13 cellular contexts compared by ENCODE assay signal in the genomic region with DNA sequence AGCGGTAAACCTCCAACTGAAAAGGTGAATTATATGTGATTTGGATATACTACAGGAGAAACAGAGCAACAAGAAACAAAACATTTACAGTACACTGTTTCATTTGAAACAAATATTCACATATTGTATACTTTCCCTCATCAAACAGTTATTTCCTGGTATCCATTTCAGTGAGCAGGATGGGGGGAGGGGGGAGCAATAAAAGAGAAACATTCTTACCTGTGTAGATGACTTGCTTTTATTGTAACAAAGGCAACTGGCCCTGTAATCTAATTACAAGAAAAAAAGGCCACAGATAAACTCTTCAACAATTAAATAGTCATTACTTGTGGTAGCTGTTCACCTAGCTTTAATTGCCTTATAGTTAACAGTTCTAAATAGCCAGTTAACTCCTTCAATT. TPM values are rescaled to one million over a fixed set of nuclear protein-coding genes. Genes with fewer than 3 reads are reported as not detected.
A peak's percentile ranks its signal among the peaks of the same experiment; 100 is the strongest.
DNase-seq lines count a peak whose midpoint lies in the region; ATAC-seq and TF ChIP-seq lines count a peak whose summit lies in the region.
"Had no signal": no experiment of that assay in that cellular context is flagged by ENCODE, and none has a peak within 500 bp of the region (broad histone marks: within the 10 kb centered on the region; RNA-seq: fewer than 3 reads in every experiment).

No MANE protein-coding gene starts in this region.

- no peak for ATAC-seq in activated CD8-positive, alpha-beta memory T cell treated with anti-CD3 and anti-CD28 coated beads, Interleukin-2, amount 10 ng/mL, durations not matched to agents 7 days and 5 days
- no peak for ATAC-seq in PC-3
- ATAC-seq in HG03457 (IDR thresholded peaks at IDR 0.05; ENCODE audit: unreplicated experiment) = no peak
- ATAC-seq in HG03378 (IDR thresholded peaks at IDR 0.05; ENCODE audit: unreplicated experiment) = no peak
- ATAC-seq: mucosa of descending colon, upper lobe of right lung had no signal

- 92% methylated on average over 1 of the region's 1 CpG for WGBS in esophagus muscularis mucosa
- 53 to 61% methylated on average over 1 of the region's 1 CpG for WGBS in testis, 2 donors
- WGBS in spleen, 5 donors = 91 to 98% (median 96%) methylated on average over 1 of the region's 1 CpG

- H3K4me1 ChIP-seq in PC-3 (ENCODE audit: insufficient read depth, low read length) = peaks cover 26% of the 10 kb centered on the region
- peaks cover 28 to 50% (median 37%) of the 10 kb centered on the region in 4 donors for H3K4me1 ChIP-seq in esophagus muscularis mucosa
- peaks cover 54% of the 10 kb centered on the region for H3K4me1 ChIP-seq in testis
- peaks cover 5 to 33% (median 14%) of the 10 kb centered on the region in 6 donors for H3K4me1 ChIP-seq in spleen

- peaks cover 23% of the 10 kb centered on the region for H3K79me2 ChIP-seq in PC-3 (ENCODE audit: low read length)

- peak overlapping the region; percentile 84 for H3K27ac Mint-ChIP-seq in activated CD8-positive, alpha-beta memory T cell treated with anti-CD3 and anti-CD28 coated beads, Interleukin-2, amount 10 ng/mL, durations not matched to agents 7 days and 5 days

- peak overlapping the region; percentile 55 for H2AFZ ChIP-seq in PC-3 (ENCODE audit: low read length)

- POLR2A ChIA-PET in PC-3 (lab: Charles Lee; ENCODE audit: unreplicated experiment) = interaction anchor here (0.7 kb wide), 1 partner anchor 133 kb away, joined by 4 read pairs; no protein-coding TSS in a partner anchor

- no peaks in the 10 kb centered on the region for H3K27me3 Mint-ChIP-seq in activated CD8-positive, alpha-beta memory T cell treated with anti-CD3 and anti-CD28 coated beads, Interleukin-2, amount 10 ng/mL, durations not matched to agents 7 days and 5 days

- no peak for TF ChIP-seq CTCF in PC-3 (conservative IDR thresholded peaks at IDR 0.05; ENCODE audit: low read depth, low read length)
- no peak for TF ChIP-seq CTCF in esophagus muscularis mucosa (IDR thresholded peaks at IDR 0.05)
- TF ChIP-seq CTCF in testis (IDR thresholded peaks at IDR 0.05) = no peak
- no peak for TF ChIP-seq CTCF in spleen (IDR thresholded peaks at IDR 0.05 in 8 of 11, conservative IDR thresholded peaks at IDR 0.05 in 3 of 11)

- DNase-seq in activated CD8-positive, alpha-beta memory T cell treated with anti-CD3 and anti-CD28 coated beads, Interleukin-2, amount 10 ng/mL, durations not matched to agents 7 days and 5 days = no peak
- DNase-seq in activated CD8-positive, alpha-beta memory T cell treated with anti-CD3 and anti-CD28 coated beads, Interleukin-2, amount 50 U/mL, for 4 hours = no peak
- peak; percentile 43 for DNase-seq in PC-3
- no peak for DNase-seq in esophagus muscularis mucosa (ENCODE audit: extremely low spot score)
- no peak for DNase-seq in testis
- DNase-seq in spleen = no peak
- DNase-seq: cerebellar nuclear complex, EL, esophagus squamous epithelium, upper lobe of right lung had no signal

- BruUV-seq in PC-3 (replicated peaks; lab: Mats Ljungman, UMichigan) = no TSS peak

- H3K27ac ChIP-seq in PC-3 (ENCODE audit: low read length) = peak overlapping the region; percentile 12; the same call in 1 of the 2 replicates
- H3K27ac ChIP-seq in esophagus muscularis mucosa (replicated peaks in 1 of 4) = peak overlapping the region; percentile 94 to 100 (median 100)
- peak overlapping the region; percentile 64 to 100 for H3K27ac ChIP-seq in testis
- peak overlapping the region in 3 of 8 donors; percentile 8 to 100 (median 34) for H3K27ac ChIP-seq in spleen
- H3K27ac ChIP-seq: upper lobe of right lung had no signal

- H3K9me3 Mint-ChIP-seq in activated CD8-positive, alpha-beta memory T cell treated with anti-CD3 and anti-CD28 coated beads, Interleukin-2, amount 10 ng/mL, durations not matched to agents 7 days and 5 days (ENCODE audit: low read depth) = no peaks in the 10 kb centered on the region

- H3K9me2 ChIP-seq in PC-3 (replicated peaks; ENCODE audit: low read length) = no peaks in the 10 kb centered on the region

- H3K36me3 ChIP-seq in PC-3 (ENCODE audit: low read depth, low read length) = no peaks in the 10 kb centered on the region
- H3K36me3 ChIP-seq in esophagus muscularis mucosa = no peaks in the 10 kb centered on the region
- H3K36me3 ChIP-seq in testis (ENCODE audit: low read depth, missing control alignments) = no peaks in the 10 kb centered on the region
- H3K36me3 ChIP-seq in spleen = no peaks in the 10 kb centered on the region
- H3K36me3 ChIP-seq: esophagus squamous epithelium, upper lobe of right lung had no signal

- peak overlapping the region; percentile 23; the same call in 1 of the 2 replicates for H3K9ac ChIP-seq in PC-3 (ENCODE audit: low read length)

- H3K4me3 Mint-ChIP-seq in activated CD8-positive, alpha-beta memory T cell treated with anti-CD3 and anti-CD28 coated beads, Interleukin-2, amount 10 ng/mL, durations not matched to agents 7 days and 5 days = peak overlapping the region; percentile 33

- peak overlapping the region; percentile 70 for H3K4me2 ChIP-seq in PC-3 (ENCODE audit: low read length)

- peaks cover 33% of the 10 kb centered on the region for H3K4me1 Mint-ChIP-seq in activated CD8-positive, alpha-beta memory T cell treated with anti-CD3 and anti-CD28 coated beads, Interleukin-2, amount 10 ng/mL, durations not matched to agents 7 days and 5 days

- TF ChIP-seq POLR2A in esophagus muscularis mucosa (IDR thresholded peaks at IDR 0.05; ENCODE audit: low read depth) (no peak), testis (IDR thresholded peaks at IDR 0.05) (no peak), spleen (IDR thresholded peaks at IDR 0.05) (no peak)

- TF ChIP-seq EP300 in esophagus muscularis mucosa (IDR thresholded peaks at IDR 0.05) = no peak

- no peaks in the 10 kb centered on the region for H3K27me3 ChIP-seq in PC-3 (ENCODE audit: low read length)
- H3K27me3 ChIP-seq in esophagus muscularis mucosa = no peaks in the 10 kb centered on the region
- no peaks in the 10 kb centered on the region for H3K27me3 ChIP-seq in testis
- no peaks in the 10 kb centered on the region for H3K27me3 ChIP-seq in spleen (replicated peaks in 1 of 7)
- H3K27me3 ChIP-seq: esophagus squamous epithelium, upper lobe of right lung had no signal

- H3K4me3 ChIP-seq in PC-3 (ENCODE audit: low read length) (peak overlapping the region; percentile 31; the same call in 1 of the 2 replicates), esophagus muscularis mucosa (no peak overlapping the region), testis (no peak overlapping the region), spleen (no peak overlapping the region)
- H3K4me3 ChIP-seq: esophagus squamous epithelium, mucosa of descending colon, upper lobe of right lung had no signal

- peaks cover 4% of the 10 kb centered on the region for H3K36me3 Mint-ChIP-seq in activated CD8-positive, alpha-beta memory T cell treated with anti-CD3 and anti-CD28 coated beads, Interleukin-2, amount 10 ng/mL, durations not matched to agents 7 days and 5 days

- no peaks in the 10 kb centered on the region for H3K9me3 ChIP-seq in PC-3 (ENCODE audit: low read length)
- H3K9me3 ChIP-seq in esophagus muscularis mucosa = no peaks in the 10 kb centered on the region
- H3K9me3 ChIP-seq in testis = no peaks in the 10 kb centered on the region
- no peaks in the 10 kb centered on the region for H3K9me3 ChIP-seq in spleen
- H3K9me3 ChIP-seq: esophagus squamous epithelium, mucosa of descending colon, upper lobe of right lung had no signal

- CTCF ChIA-PET in activated CD8-positive, alpha-beta memory T cell treated with anti-CD3 and anti-CD28 coated beads, Interleukin-2, amount 10 ng/mL, durations not matched to agents 7 days and 5 days (lab: Charles Lee) = interaction anchor here (0.9 to 11.9 kb wide), 6 partner anchors 8 to 181 kb away, joined by 3 to 142 read pairs (median 4); no protein-coding TSS in a partner anchor
- CTCF ChIA-PET in PC-3 (lab: Charles Lee) = no interaction called here

- H4K20me1 ChIP-seq in PC-3 (ENCODE audit: low read length) = peaks cover 4% of the 10 kb centered on the region

- intact Hi-C loops in PC-3 (cut with micrococcal nuclease) (loop anchor here (2.0 kb wide), 1 partner anchor 17 kb away; no protein-coding TSS in a partner anchor), esophagus muscularis mucosa (cut with DNase I) (loop anchor here (5.0 kb wide), 1 partner anchor 65 kb away; no protein-coding TSS in a partner anchor), testis (cut with DNase I; ENCODE audit: low total_unique reads) (no loop called here), spleen (cut with DNase I; ENCODE audit: low total_unique reads) (no loop called here)

- no peaks in the 10 kb centered on the region for H3F3A ChIP-seq in PC-3 (ENCODE audit: low read length, unreplicated experiment)

RNA-seq across cellular contexts. Expression of gene PPP1CB, which starts 3.9 kb away (rescaled TPM):
- total RNA-seq in activated CD8-positive, alpha-beta memory T cell treated with anti-CD3 and anti-CD28 coated beads, Interleukin-2, amount 10 ng/mL, durations not matched to agents 7 days and 5 days = 100 to 1,000 TPM; 153 to 218 TPM
- total RNA-seq in PC-3 (2014; rRNA removed) (84.2 and 101 TPM in 2 replicates), esophagus muscularis mucosa (1,000 to 10,000 TPM in 1 of 4 donors, 100 to 1,000 TPM in 3; 658 to 1,191 (median 759) TPM), testis (100 to 1,000 TPM; 175 to 204 TPM), spleen (100 to 1,000 TPM; 162 to 244 (median 214) TPM)
- polyA plus RNA-seq in testis (ENCODE audit: insufficient read depth, low read depth, low replicate concordance) (84.8 TPM), spleen (10 to 100 TPM; 40.4 to 65.1 (median 64.6) TPM)

Comparison
In these comparisons a context has a peak if more than half of its experiments do, and no peak if none do; other contexts are left out.
1. intact Hi-C loops: an anchor here in PC-3 (2.0 kb wide) and esophagus muscularis mucosa (5.0 kb wide); none called in testis and spleen.